Comparison of ENCODE assay signal across 13 cellular contexts in genomic region chr21:41564871-41565281, GRCh38. TPM values are rescaled to one million over a fixed set of nuclear protein-coding genes. Genes with fewer than 3 reads are reported as not detected.
DNase-seq lines count a peak whose midpoint lies in the region; ATAC-seq, FAIRE-seq and TF ChIP-seq lines count a peak whose summit lies in the region.
"Had no signal": no experiment of that assay in that cellular context is flagged by ENCODE, and none has a peak within 500 bp of the region (broad histone marks: within the 10 kb centered on the region; RNA-seq: fewer than 3 reads in every experiment).

No MANE protein-coding gene starts in this region.

- no peak overlapping the region for H3K4me3 ChIP-seq in naive thymus-derived CD4-positive, alpha-beta T cell (ENCODE audit: low read length)
- H3K4me3 ChIP-seq: GM23338 had no signal

- no peak overlapping the region for H3K27ac ChIP-seq in RWPE1
- no peak overlapping the region for H3K27ac ChIP-seq in naive thymus-derived CD4-positive, alpha-beta T cell (ENCODE audit: low read depth, low read length)

- peak; percentile 15 for FAIRE-seq in GM18507 (lab: Jason Lieb, UNC)
- FAIRE-seq: GM12892 had no signal

- H3K9me3 ChIP-seq in naive thymus-derived CD4-positive, alpha-beta T cell (ENCODE audit: control insufficient read depth in 2 of 3, low read length in 3 of 3) = no peaks in the 10 kb centered on the region

- CTCF ChIA-PET in RWPE1 (lab: Yijun Ruan, JAX) = no interaction called here
- CTCF ChIA-PET in naive thymus-derived CD4-positive, alpha-beta T cell (lab: Charles Lee) = no interaction called here

- no peak for DNase-seq in GM18507 (ENCODE audit: extremely low spot score, insufficient read length, low read depth)
- peak; percentile 29 for DNase-seq in RWPE1 (ENCODE audit: low spot score)
- peak; percentile 55 for DNase-seq in epidermal melanocyte (ENCODE audit: insufficient read length, low spot score)
- DNase-seq in progenitor cell of endocrine pancreas (ENCODE audit: low spot score, unreplicated experiment) = no peak
- no peak for DNase-seq in osteocyte (ENCODE audit: extremely low spot score, unreplicated experiment)
- DNase-seq in naive thymus-derived CD4-positive, alpha-beta T cell = no peak
- DNase-seq: activated effector memory CD4-positive, alpha-beta T cell treated with anti-CD3 and anti-CD28 coated beads, Interleukin-2, amount 50 U/mL, for 16 hours; KG1; right cardiac atrium; SHP77 had no signal

- no peaks in the 10 kb centered on the region for H3K9me3 Mint-ChIP-seq in progenitor cell of endocrine pancreas (ENCODE audit: low read depth)
- H3K9me3 Mint-ChIP-seq in osteocyte (ENCODE audit: unreplicated experiment) = no peaks in the 10 kb centered on the region
- peaks cover 0 to 2% (median 0%) of the 10 kb centered on the region in 11 donors for H3K9me3 Mint-ChIP-seq in naive thymus-derived CD4-positive, alpha-beta T cell
- H3K9me3 Mint-ChIP-seq: GM23338 had no signal

- TF ChIP-seq CTCF in RWPE1 (conservative IDR thresholded peaks at IDR 0.05; ENCODE audit: low read depth) = no peak
- TF ChIP-seq CTCF in progenitor cell of endocrine pancreas (IDR thresholded peaks at IDR 0.05; ENCODE audit: unreplicated experiment) = no peak
- TF ChIP-seq CTCF in osteocyte (IDR thresholded peaks at IDR 0.05) = no peak

- H3K36me3 ChIP-seq in naive thymus-derived CD4-positive, alpha-beta T cell (ENCODE audit: control insufficient read depth in 2 of 3, insufficient read depth in 3 of 3, low read length in 3 of 3) = no peaks in the 10 kb centered on the region

- H3K27ac Mint-ChIP-seq in progenitor cell of endocrine pancreas = peak overlapping the region; percentile 16
- no peak overlapping the region for H3K27ac Mint-ChIP-seq in osteocyte (ENCODE audit: unreplicated experiment)
- peak overlapping the region in 1 of 9 donors; percentile 47 for H3K27ac Mint-ChIP-seq in naive thymus-derived CD4-positive, alpha-beta T cell
- H3K27ac Mint-ChIP-seq: GM23338 had no signal

- no peaks in the 10 kb centered on the region for H3K4me1 ChIP-seq in naive thymus-derived CD4-positive, alpha-beta T cell (ENCODE audit: control insufficient read depth in 2 of 2, insufficient read depth in 2 of 2, low read length in 2 of 2)

- peaks cover 14% of the 10 kb centered on the region for H3K4me1 Mint-ChIP-seq in progenitor cell of endocrine pancreas (ENCODE audit: low read depth)
- H3K4me1 Mint-ChIP-seq in osteocyte (ENCODE audit: unreplicated experiment) = peaks cover 5% of the 10 kb centered on the region
- peaks cover 0 to 7% (median 4%) of the 10 kb centered on the region in 7 donors for H3K4me1 Mint-ChIP-seq in naive thymus-derived CD4-positive, alpha-beta T cell

- no peaks in the 10 kb centered on the region for H3K27me3 ChIP-seq in naive thymus-derived CD4-positive, alpha-beta T cell (ENCODE audit: control insufficient read depth in 2 of 2, insufficient read depth in 2 of 2, low read length in 2 of 2)

- H3K4me3 Mint-ChIP-seq in progenitor cell of endocrine pancreas (ENCODE audit: low read depth) (no peak overlapping the region), osteocyte (ENCODE audit: unreplicated experiment) (no peak overlapping the region)
- no peak overlapping the region for H3K4me3 Mint-ChIP-seq in naive thymus-derived CD4-positive, alpha-beta T cell
- H3K4me3 Mint-ChIP-seq: GM23338 had no signal

- H3K27me3 Mint-ChIP-seq in progenitor cell of endocrine pancreas (peaks cover 18% of the 10 kb centered on the region), osteocyte (ENCODE audit: unreplicated experiment) (peaks cover 28% of the 10 kb centered on the region)
- peaks cover 0 to 44% (median 18%) of the 10 kb centered on the region in 5 donors for H3K27me3 Mint-ChIP-seq in naive thymus-derived CD4-positive, alpha-beta T cell

- intact Hi-C loops in naive thymus-derived CD4-positive, alpha-beta T cell (cut with micrococcal nuclease) = no loop called here

- no peak for ATAC-seq in HG02610 (IDR thresholded peaks at IDR 0.05; ENCODE audit: unreplicated experiment)
- ATAC-seq in naive thymus-derived CD4-positive, alpha-beta T cell = no peak
- ATAC-seq: GM23338, right cardiac atrium had no signal

- H3K36me3 Mint-ChIP-seq in progenitor cell of endocrine pancreas (ENCODE audit: insufficient read depth) (no peaks in the 10 kb centered on the region), osteocyte (ENCODE audit: unreplicated experiment) (no peaks in the 10 kb centered on the region)
- H3K36me3 Mint-ChIP-seq in naive thymus-derived CD4-positive, alpha-beta T cell = no peaks in the 10 kb centered on the region

- POLR2A ChIA-PET in RWPE1 (lab: Yijun Ruan, JAX; ENCODE audit: low non-redundant PET) = no interaction called here
- POLR2A ChIA-PET in naive thymus-derived CD4-positive, alpha-beta T cell (lab: Charles Lee) = no interaction called here

RNA-seq across cellular contexts. Expression of gene TMPRSS2, which starts 56.9 kb away (rescaled TPM):
- total RNA-seq in progenitor cell of endocrine pancreas = 23.7 and 29.4 TPM in 2 replicates
- total RNA-seq in osteocyte = 0.21 and 1.7 TPM in 2 replicates
- total RNA-seq in naive thymus-derived CD4-positive, alpha-beta T cell = not detected
- not detected for polyA plus RNA-seq in naive thymus-derived CD4-positive, alpha-beta T cell
- total RNA-seq: right cardiac atrium had no signal

Comparison
In these comparisons a context has a peak if more than half of its experiments do, and no peak if none do; other contexts are left out.
1. DNase-seq: peak in RWPE1 (single experiment) and epidermal melanocyte (single experiment); none in GM18507 (single experiment), progenitor cell of endocrine pancreas (single experiment), osteocyte (single experiment) and naive thymus-derived CD4-positive, alpha-beta T cell (0 of 9).